21 cellular contexts compared by ENCODE assay signal in genomic region chr17:73205326-73205980, GRCh38. TPM values are rescaled to one million over a fixed set of nuclear protein-coding genes. Genes with fewer than 3 reads are reported as not detected.
DNase-seq lines count a peak whose midpoint lies in the region; ATAC-seq and TF ChIP-seq lines count a peak whose summit lies in the region.
"Had no signal": no experiment of that assay in that cellular context is flagged by ENCODE, and none has a peak within 500 bp of the region (broad histone marks: within the 10 kb centered on the region; RNA-seq: fewer than 3 reads in every experiment).

No MANE protein-coding gene starts in this region.

- TF ChIP-seq CTCF in gastroesophageal sphincter (IDR thresholded peaks at IDR 0.05): no peak

- DNase-seq in NCI-H2171 treated with DMSO at 0.1 percent for 48 hours (lab: John Stamatoyannopoulos, UW): peak; percentile 30
- no peak for DNase-seq in NCI-H2171 (lab: John Stamatoyannopoulos, UW)
- DNase-seq in NCI-H146 treated with DMSO at 0.1 percent for 48 hours (lab: John Stamatoyannopoulos, UW; ENCODE audit: unreplicated experiment): peak; percentile 95
- peak; percentile 90 for DNase-seq in NCI-H774 (lab: John Stamatoyannopoulos, UW)
- DNase-seq in naive thymus-derived CD4-positive, alpha-beta T cell: no peak
- DNase-seq: activated CD4-positive, CD25-positive, alpha-beta regulatory T cell; activated CD8-positive, alpha-beta memory T cell treated with anti-CD3 and anti-CD28 coated beads, Interleukin-2, amount 50 U/mL, for 4 hours; effector memory CD8-positive, alpha-beta T cell; KG1; left ventricle myocardium superior; SW 1271 had no signal

- H3K4me3 Mint-ChIP-seq in naive thymus-derived CD4-positive, alpha-beta T cell: peak overlapping the region in 1 of 10 donors; percentile 45
- H3K4me3 Mint-ChIP-seq: central memory CD8-positive, alpha-beta T cell; effector memory CD8-positive, alpha-beta T cell; natural killer cell treated with Interleukin-12 subunit alpha and Interleukin-12 subunit beta and Interleukin-15 and Interleukin-18, amount 100 ng/mL, for 72 hours had no signal

- peaks cover 17 to 45% (median 34%) of the 10 kb centered on the region in 7 donors for H3K4me1 Mint-ChIP-seq in naive thymus-derived CD4-positive, alpha-beta T cell

- no peak overlapping the region for H3K4me3 ChIP-seq in naive thymus-derived CD4-positive, alpha-beta T cell (ENCODE audit: low read length)
- H3K4me3 ChIP-seq in gastroesophageal sphincter: no peak overlapping the region
- H3K4me3 ChIP-seq: Peyer's patch, suprapubic skin had no signal

- 81 to 83% methylated on average over 4 to 8 of the region's 10 CpGs for WGBS in gastroesophageal sphincter (ENCODE audit: low coverage in 1 of 2), 2 donors

- no peaks in the 10 kb centered on the region for H3K9me3 ChIP-seq in naive thymus-derived CD4-positive, alpha-beta T cell (ENCODE audit: control insufficient read depth in 2 of 3, low read length in 3 of 3)
- H3K9me3 ChIP-seq in gastroesophageal sphincter: no peaks in the 10 kb centered on the region
- H3K9me3 ChIP-seq: Peyer's patch, suprapubic skin had no signal

- no peak for ATAC-seq in naive thymus-derived CD4-positive, alpha-beta T cell
- ATAC-seq in gastroesophageal sphincter (no peak), GM21576 (IDR thresholded peaks at IDR 0.05; ENCODE audit: unreplicated experiment) (no peak), GM19395 (IDR thresholded peaks at IDR 0.05; ENCODE audit: unreplicated experiment) (no peak)
- ATAC-seq: activated naive CD4-positive, alpha-beta T cell treated with anti-CD3 and anti-CD28 coated beads, Interleukin-2, amount 50 U/mL, for 72 hours; effector memory CD8-positive, alpha-beta T cell; left ventricle myocardium superior; natural killer cell treated with Interleukin-12 subunit alpha and Interleukin-12 subunit beta and Interleukin-15 and Interleukin-18, amount 100 ng/mL, for 72 hours had no signal

- peak overlapping the region in 6 of 9 donors; percentile 36 to 93 (median 62) for H3K27ac Mint-ChIP-seq in naive thymus-derived CD4-positive, alpha-beta T cell
- H3K27ac Mint-ChIP-seq: natural killer cell treated with Interleukin-12 subunit alpha and Interleukin-12 subunit beta and Interleukin-15 and Interleukin-18, amount 100 ng/mL, for 72 hours had no signal

- no peak for TF ChIP-seq POLR2A in gastroesophageal sphincter (IDR thresholded peaks at IDR 0.05)

- no peaks in the 10 kb centered on the region for H3K27me3 Mint-ChIP-seq in naive thymus-derived CD4-positive, alpha-beta T cell
- H3K27me3 Mint-ChIP-seq: central memory CD8-positive, alpha-beta T cell; effector memory CD8-positive, alpha-beta T cell; natural killer cell treated with Interleukin-12 subunit alpha and Interleukin-12 subunit beta and Interleukin-15 and Interleukin-18, amount 100 ng/mL, for 72 hours had no signal

- no peaks in the 10 kb centered on the region for H3K9me3 Mint-ChIP-seq in naive thymus-derived CD4-positive, alpha-beta T cell
- H3K9me3 Mint-ChIP-seq: activated naive CD4-positive, alpha-beta T cell treated with anti-CD3 and anti-CD28 coated beads, Interleukin-2, amount 50 U/mL, for 72 hours; central memory CD8-positive, alpha-beta T cell; effector memory CD8-positive, alpha-beta T cell; natural killer cell treated with Interleukin-12 subunit alpha and Interleukin-12 subunit beta and Interleukin-15 and Interleukin-18, amount 100 ng/mL, for 72 hours had no signal

- no peaks in the 10 kb centered on the region for H3K27me3 ChIP-seq in naive thymus-derived CD4-positive, alpha-beta T cell (ENCODE audit: control insufficient read depth in 2 of 2, insufficient read depth in 2 of 2, low read length in 2 of 2)
- H3K27me3 ChIP-seq in gastroesophageal sphincter: no peaks in the 10 kb centered on the region
- H3K27me3 ChIP-seq: Peyer's patch, suprapubic skin had no signal

- H3K27ac ChIP-seq in naive thymus-derived CD4-positive, alpha-beta T cell (ENCODE audit: low read depth, low read length): no peak overlapping the region
- no peak overlapping the region for H3K27ac ChIP-seq in gastroesophageal sphincter
- H3K27ac ChIP-seq: Peyer's patch, suprapubic skin had no signal

- CTCF ChIA-PET in naive thymus-derived CD4-positive, alpha-beta T cell (lab: Charles Lee): no interaction called here

- intact Hi-C loops in naive thymus-derived CD4-positive, alpha-beta T cell (cut with micrococcal nuclease): no loop called here

- H3K36me3 Mint-ChIP-seq in naive thymus-derived CD4-positive, alpha-beta T cell: peaks cover 21 to 60% (median 30%) of the 10 kb centered on the region in 5 donors

- peaks cover 6 to 20% of the 10 kb centered on the region in 2 donors for H3K4me1 ChIP-seq in naive thymus-derived CD4-positive, alpha-beta T cell (ENCODE audit: control insufficient read depth in 2 of 2, insufficient read depth in 2 of 2, low read length in 2 of 2)
- H3K4me1 ChIP-seq in gastroesophageal sphincter: peaks cover 0 to 24% (median 0%) of the 10 kb centered on the region in 3 donors

- peaks cover 15 to 90% (median 28%) of the 10 kb centered on the region in 3 experiments for H3K36me3 ChIP-seq in naive thymus-derived CD4-positive, alpha-beta T cell (ENCODE audit: control insufficient read depth in 2 of 3, insufficient read depth in 3 of 3, low read length in 3 of 3)
- H3K36me3 ChIP-seq in gastroesophageal sphincter: peaks cover 0 to 96% of the 10 kb centered on the region in 2 donors

- TF ChIP-seq EP300 in gastroesophageal sphincter (IDR thresholded peaks at IDR 0.05): no peak

- POLR2A ChIA-PET in naive thymus-derived CD4-positive, alpha-beta T cell (lab: Charles Lee): interaction anchor here (0.6 to 0.8 kb wide), 2 partner anchors 10 to 12 kb away, joined by 3 read pairs; partner anchors contain the start of gene COG1

RNA-seq across cellular contexts. Expression of gene COG1, which starts 12.6 kb away (rescaled TPM):
- total RNA-seq in naive thymus-derived CD4-positive, alpha-beta T cell: 10 to 100 TPM; 35.0 to 92.7 (median 85.8) TPM
- 10 to 100 TPM; 25.2 to 45.5 TPM for polyA plus RNA-seq in naive thymus-derived CD4-positive, alpha-beta T cell
- 10 to 100 TPM; 16.2 to 33.0 (median 27.3) TPM for total RNA-seq in gastroesophageal sphincter

RNA-seq across cellular contexts. Expression of gene SSTR2, which starts 40.6 kb away (rescaled TPM):
- not detected for total RNA-seq in naive thymus-derived CD4-positive, alpha-beta T cell
- polyA plus RNA-seq in naive thymus-derived CD4-positive, alpha-beta T cell: not detected
- total RNA-seq in gastroesophageal sphincter: 1 to 10 TPM in 3 of 4 donors, under 1 TPM in 1; 0.93 to 2.0 (median 1.0) TPM
- total RNA-seq: natural killer cell treated with Interleukin-12 subunit alpha and Interleukin-12 subunit beta and Interleukin-15 and Interleukin-18, amount 100 ng/mL, for 72 hours had no signal

RNA-seq across cellular contexts. Expression of gene CPSF4L, which starts 56.2 kb away (rescaled TPM):
- not detected for total RNA-seq in naive thymus-derived CD4-positive, alpha-beta T cell
- polyA plus RNA-seq in naive thymus-derived CD4-positive, alpha-beta T cell: not detected
- total RNA-seq in gastroesophageal sphincter: not detected
- total RNA-seq: activated naive CD4-positive, alpha-beta T cell treated with anti-CD3 and anti-CD28 coated beads, Interleukin-2, amount 50 U/mL, for 72 hours; left ventricle myocardium superior; natural killer cell treated with Interleukin-12 subunit alpha and Interleukin-12 subunit beta and Interleukin-15 and Interleukin-18, amount 100 ng/mL, for 72 hours; NCI-H460; Peyer's patch; renal cortical epithelial cell; suprapubic skin had no signal

Comparison
In these comparisons a context has a peak if more than half of its experiments do, and no peak if none do; other contexts are left out.
1. DNase-seq: peak in NCI-H2171 treated with DMSO at 0.1 percent for 48 hours (single experiment), NCI-H146 treated with DMSO at 0.1 percent for 48 hours (single experiment) and NCI-H774 (single experiment); none in NCI-H2171 (single experiment) and naive thymus-derived CD4-positive, alpha-beta T cell (0 of 9).